In the genomic region with DNA sequence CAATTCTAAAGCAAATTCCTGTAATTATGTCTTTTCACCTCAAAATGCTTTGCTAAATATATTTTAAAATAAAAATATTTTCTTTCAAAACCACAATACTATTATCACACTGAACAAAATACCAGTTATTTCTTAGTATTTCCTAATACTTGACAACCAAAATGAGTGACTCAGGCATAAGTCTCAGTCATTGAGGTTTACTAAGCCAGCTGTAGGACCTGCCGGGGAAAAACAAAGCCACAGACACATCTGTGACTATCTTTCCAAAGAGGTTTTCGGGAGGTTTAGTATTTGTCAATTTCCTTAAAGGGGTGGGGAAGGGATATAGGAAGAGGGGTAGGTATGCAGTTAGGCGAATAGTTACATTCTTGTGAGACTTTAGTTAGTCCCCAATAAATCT, we compare ENCODE assay signal across 26 cellular contexts. TPM values are rescaled to one million over a fixed set of nuclear protein-coding genes. Genes with fewer than 3 reads are reported as not detected.
DNase-seq lines count a peak whose midpoint lies in the region; ATAC-seq and TF ChIP-seq lines count a peak whose summit lies in the region.
"Had no signal": no experiment of that assay in that cellular context is flagged by ENCODE, and none has a peak within 500 bp of the region (broad histone marks: within the 10 kb centered on the region; RNA-seq: fewer than 3 reads in every experiment).

No MANE protein-coding gene starts in this region.

- peaks cover 13% of the 10 kb centered on the region for H3K27me3 Mint-ChIP-seq in nephron progenitor cell (ENCODE audit: low read depth, poor library complexity)

- intact Hi-C loops in heart left ventricle (cut with DNase I) = loop anchor here in 7 of 10 donors (5.0 to 10.0 kb wide), 5 partner anchors 39 to 96 kb away; a partner anchor contains a TSS

- TF ChIP-seq POLR2A in heart left ventricle (IDR thresholded peaks at IDR 0.05) = no peak

- peaks cover 56% of the 10 kb centered on the region for H3K9me3 Mint-ChIP-seq in nephron progenitor cell
- H3K9me3 Mint-ChIP-seq: natural killer cell treated with Interleukin-12 subunit alpha and Interleukin-12 subunit beta and Interleukin-15 and Interleukin-18, amount 100 ng/mL, for 72 hours had no signal

- 84 to 93% (median 91%) methylated on average over 3 of the region's 3 CpGs for WGBS in heart left ventricle, 4 donors

- ATAC-seq in heart left ventricle = no peak
- ATAC-seq: natural killer cell treated with Interleukin-12 subunit alpha and Interleukin-12 subunit beta and Interleukin-15 and Interleukin-18, amount 100 ng/mL, for 72 hours; Panc1 had no signal

- no peak overlapping the region for H3K4me3 ChIP-seq in fibroblast of pulmonary artery (replicated peaks; ENCODE audit: low read depth, low read length)
- H3K4me3 ChIP-seq in heart left ventricle = no peak overlapping the region
- H3K4me3 ChIP-seq: esophagus muscularis mucosa, tibial nerve had no signal

- H3K4me1 Mint-ChIP-seq in nephron progenitor cell = peaks cover 14% of the 10 kb centered on the region

- peaks cover 9% of the 10 kb centered on the region for H3K36me3 Mint-ChIP-seq in nephron progenitor cell (ENCODE audit: low read depth)

- H3K27ac Mint-ChIP-seq in nephron progenitor cell = no peak overlapping the region
- H3K27ac Mint-ChIP-seq: activated T-helper 1 cell treated with anti-CD3 and anti-CD28 coated beads, Interleukin-12 subunit alpha, Interleukin-12 subunit beta, Interleukin-2, Interleukin-4 antibody, amounts not matched to agents 30 ng/mL and 10 ng/mL and 1 ng/mL, durations not matched to agents 14 hours and 24 hours and 36 hours; endodermal cell; natural killer cell treated with Interleukin-12 subunit alpha and Interleukin-12 subunit beta and Interleukin-15 and Interleukin-18, amount 100 ng/mL, for 72 hours had no signal

- H3K9me3 ChIP-seq in heart left ventricle = peaks cover 0 to 49% (median 1%) of the 10 kb centered on the region in 12 donors

- H3K4me3 Mint-ChIP-seq in nephron progenitor cell = no peak overlapping the region
- H3K4me3 Mint-ChIP-seq: activated T-helper 1 cell treated with anti-CD3 and anti-CD28 coated beads, Interleukin-12 subunit alpha, Interleukin-12 subunit beta, Interleukin-2, Interleukin-4 antibody, amounts not matched to agents 30 ng/mL and 10 ng/mL and 1 ng/mL, durations not matched to agents 14 hours and 24 hours and 36 hours; endodermal cell; natural killer cell treated with Interleukin-12 subunit alpha and Interleukin-12 subunit beta and Interleukin-15 and Interleukin-18, amount 100 ng/mL, for 72 hours had no signal

- peaks cover 0 to 18% (median 9%) of the 10 kb centered on the region in 12 donors for H3K4me1 ChIP-seq in heart left ventricle

- H3K27ac ChIP-seq in heart left ventricle = no peak overlapping the region
- H3K27ac ChIP-seq: esophagus muscularis mucosa, tibial nerve had no signal

- TF ChIP-seq CTCF in fibroblast of pulmonary artery (IDR thresholded peaks at IDR 0.05; ENCODE audit: low read length, missing control alignments) (no peak), nephron progenitor cell (IDR thresholded peaks at IDR 0.05) (no peak), heart left ventricle (IDR thresholded peaks at IDR 0.05) (no peak)

- DNase-seq in AG20443 (ENCODE audit: low spot score) = peak; percentile 48
- peak; percentile 15 for DNase-seq in HPDE6-E6E7 (ENCODE audit: extremely low spot score)
- peak; percentile 45 for DNase-seq in RKO (ENCODE audit: low spot score)
- DNase-seq in fibroblast of pulmonary artery (ENCODE audit: low read depth) = peak; percentile 18
- no peak for DNase-seq in nephron progenitor cell
- no peak for DNase-seq in heart left ventricle
- no peak for DNase-seq in activated effector memory CD4-positive, alpha-beta T cell treated with anti-CD3 and anti-CD28 coated beads, Interleukin-2, amount 50 U/mL, for 16 hours
- no peak for DNase-seq in mesenteric fat pad (ENCODE audit: low spot score)
- DNase-seq: activated CD4-positive, alpha-beta T cell treated with anti-CD3 and anti-CD28 coated beads, Interleukin-2, amount 50 U/mL, for 4 hours; activated naive CD4-positive, alpha-beta T cell treated with anti-CD3 and anti-CD28 coated beads, Interleukin-2, amount 50 U/mL, for 16 hours; amygdala; cortex of kidney; DMS153; endodermal cell; Kasumi-1; kidney; NCI-H1105 treated with DMSO at 0.1 percent for 48 hours; NCI-H1930; NCI-H526; small intestine; T-helper 1 cell had no signal

- no peaks in the 10 kb centered on the region for H3K27me3 ChIP-seq in heart left ventricle
- H3K27me3 ChIP-seq: esophagus muscularis mucosa, tibial nerve had no signal

- H3K36me3 ChIP-seq in heart left ventricle = no peaks in the 10 kb centered on the region
- H3K36me3 ChIP-seq: esophagus muscularis mucosa had no signal

RNA-seq across cellular contexts. Expression of a gene that starts 3.2 kb away (rescaled TPM):
- 1 to 10 TPM; 1.9 to 6.3 (median 4.1) TPM for total RNA-seq in heart left ventricle
- 1 to 10 TPM; 1.7 to 3.3 TPM for polyA plus RNA-seq in heart left ventricle
- total RNA-seq in mesenteric fat pad = 3.2 TPM

RNA-seq across cellular contexts. Expression of a gene that starts 48.3 kb away (rescaled TPM):
- 1 to 10 TPM; 3.6 to 9.6 (median 5.2) TPM for total RNA-seq in heart left ventricle
- polyA plus RNA-seq in heart left ventricle = 1 to 10 TPM; 1.5 to 3.8 TPM
- 0.13 TPM for total RNA-seq in mesenteric fat pad
- total RNA-seq: natural killer cell treated with Interleukin-12 subunit alpha and Interleukin-12 subunit beta and Interleukin-15 and Interleukin-18, amount 100 ng/mL, for 72 hours had no signal

RNA-seq across cellular contexts. Expression of a gene that starts 48.5 kb away (rescaled TPM):
- 1 to 10 TPM; 3.1 to 9.0 (median 5.5) TPM for total RNA-seq in heart left ventricle
- 1 to 10 TPM; 1.7 to 2.2 TPM for polyA plus RNA-seq in heart left ventricle
- total RNA-seq in mesenteric fat pad = 2.5 TPM
- total RNA-seq: activated T-helper 1 cell treated with anti-CD3 and anti-CD28 coated beads, Interleukin-12 subunit alpha, Interleukin-12 subunit beta, Interleukin-2, Interleukin-4 antibody, amounts not matched to agents 30 ng/mL and 10 ng/mL and 1 ng/mL, durations not matched to agents 14 hours and 24 hours and 36 hours; natural killer cell treated with Interleukin-12 subunit alpha and Interleukin-12 subunit beta and Interleukin-15 and Interleukin-18, amount 100 ng/mL, for 72 hours had no signal

Comparison
In these comparisons a context has a peak if more than half of its experiments do, and no peak if none do; other contexts are left out.
1. DNase-seq: peak in AG20443 (single experiment), HPDE6-E6E7 (single experiment), RKO (single experiment) and fibroblast of pulmonary artery (single experiment); none in nephron progenitor cell (single experiment), heart left ventricle (0 of 5), activated effector memory CD4-positive, alpha-beta T cell treated with anti-CD3 and anti-CD28 coated beads, Interleukin-2, amount 50 U/mL, for 16 hours (single experiment) and mesenteric fat pad (single experiment).